23 cellular contexts compared by ENCODE assay signal in genomic region chr1:40750326-40750975, GRCh38. TPM values are rescaled to one million over a fixed set of nuclear protein-coding genes. Genes with fewer than 3 reads are reported as not detected.
A peak's percentile ranks its signal among the peaks of the same experiment; 100 is the strongest.
DNase-seq lines count a peak whose midpoint lies in the region; ATAC-seq and TF ChIP-seq lines count a peak whose summit lies in the region.
"Had no signal": no experiment of that assay in that cellular context is flagged by ENCODE, and none has a peak within 500 bp of the region (broad histone marks: within the 10 kb centered on the region; RNA-seq: fewer than 3 reads in every experiment).

No MANE protein-coding gene starts in this region.

- DNase-seq in activated naive CD4-positive, alpha-beta T cell treated with anti-CD3 and anti-CD28 coated beads, Interleukin-2, amount 10 ng/mL, durations not matched to agents 7 days and 5 days = no peak
- DNase-seq in activated naive CD4-positive, alpha-beta T cell treated with Interleukin-2 at 50 U/mL for 16 hours = no peak
- DNase-seq in epithelial cell of prostate (ENCODE audit: low read depth, low spot score) = no peak
- no peak for DNase-seq in transverse colon
- no peak for DNase-seq in NCI-H1417 (lab: John Stamatoyannopoulos, UW)
- DNase-seq: activated CD4-positive, alpha-beta T cell treated with anti-CD3 and anti-CD28 coated beads for 1 hour; activated naive CD8-positive, alpha-beta T cell treated with anti-CD3 and anti-CD28 coated beads, Interleukin-2, amount 10 ng/mL, durations not matched to agents 7 days and 5 days; DND-41; hippocampal formation; left cardiac atrium; midbrain; MV-4-11; NCI-H2029; NCI-H510A treated with DMSO at 0.1 percent for 48 hours; SHP77; stimulated activated naive CD8-positive, alpha-beta T cell treated with anti-CD3 and anti-CD28 coated beads, Interleukin-15, amount 100 ng/mL, for 72 hours; T1000 had no signal

- H3K9me3 Mint-ChIP-seq in activated naive CD4-positive, alpha-beta T cell treated with anti-CD3 and anti-CD28 coated beads, Interleukin-2, amount 10 ng/mL, durations not matched to agents 7 days and 5 days = no peaks in the 10 kb centered on the region
- H3K9me3 Mint-ChIP-seq: activated naive CD8-positive, alpha-beta T cell treated with anti-CD3 and anti-CD28 coated beads, Interleukin-2, amount 10 ng/mL, durations not matched to agents 7 days and 5 days; stimulated activated naive CD8-positive, alpha-beta T cell treated with anti-CD3 and anti-CD28 coated beads, Interleukin-15, amount 100 ng/mL, for 72 hours had no signal

- no peaks in the 10 kb centered on the region for H3K27me3 ChIP-seq in OCI-LY3 (ENCODE audit: low read depth, low read length)
- no peaks in the 10 kb centered on the region for H3K27me3 ChIP-seq in transverse colon
- H3K27me3 ChIP-seq: breast epithelium, neutrophil had no signal

- H3K27ac Mint-ChIP-seq in activated naive CD4-positive, alpha-beta T cell treated with anti-CD3 and anti-CD28 coated beads, Interleukin-2, amount 10 ng/mL, durations not matched to agents 7 days and 5 days = peak overlapping the region; percentile 37
- H3K27ac Mint-ChIP-seq: activated naive CD8-positive, alpha-beta T cell treated with anti-CD3 and anti-CD28 coated beads, Interleukin-2, amount 10 ng/mL, durations not matched to agents 7 days and 5 days had no signal

- no peak overlapping the region for H3K4me2 ChIP-seq in OCI-LY3 (ENCODE audit: low read length)

- no peaks in the 10 kb centered on the region for H4K20me1 ChIP-seq in OCI-LY3 (ENCODE audit: insufficient read depth, low read length)

- TF ChIP-seq EP300 in transverse colon (IDR thresholded peaks at IDR 0.05; ENCODE audit: low read depth) = no peak

- H3K36me3 ChIP-seq in OCI-LY3 (replicated peaks; ENCODE audit: low read depth, low read length) = peaks cover 42% of the 10 kb centered on the region
- peaks cover 0 to 63% (median 15%) of the 10 kb centered on the region in 4 donors for H3K36me3 ChIP-seq in transverse colon

- CTCF ChIA-PET in activated naive CD4-positive, alpha-beta T cell treated with anti-CD3 and anti-CD28 coated beads, Interleukin-2, amount 10 ng/mL, durations not matched to agents 7 days and 5 days (lab: Charles Lee) = interaction anchor here (0.8 kb wide), 1 partner anchor 607 kb away, joined by 3 read pairs; no protein-coding TSS in a partner anchor

- no peak overlapping the region for H3K9ac ChIP-seq in OCI-LY3 (ENCODE audit: low read length)

- TF ChIP-seq CTCF in OCI-LY3 (IDR thresholded peaks at IDR 0.05; ENCODE audit: low read depth, low read length) (no peak), transverse colon (IDR thresholded peaks at IDR 0.05) (no peak)

- peaks cover 11% of the 10 kb centered on the region for H3K79me2 ChIP-seq in OCI-LY3 (ENCODE audit: low read length)

- intact Hi-C loops in transverse colon (cut with DNase I; ENCODE audit: low total_unique reads) = no loop called here

- H2AFZ ChIP-seq in OCI-LY3 (ENCODE audit: low read depth, low read length) = no peak overlapping the region

- H3K27me3 Mint-ChIP-seq in activated naive CD4-positive, alpha-beta T cell treated with anti-CD3 and anti-CD28 coated beads, Interleukin-2, amount 10 ng/mL, durations not matched to agents 7 days and 5 days = no peaks in the 10 kb centered on the region
- H3K27me3 Mint-ChIP-seq: activated naive CD8-positive, alpha-beta T cell treated with anti-CD3 and anti-CD28 coated beads, Interleukin-2, amount 10 ng/mL, durations not matched to agents 7 days and 5 days; stimulated activated naive CD8-positive, alpha-beta T cell treated with anti-CD3 and anti-CD28 coated beads, Interleukin-15, amount 100 ng/mL, for 72 hours had no signal

- H3K4me3 Mint-ChIP-seq in activated naive CD4-positive, alpha-beta T cell treated with anti-CD3 and anti-CD28 coated beads, Interleukin-2, amount 10 ng/mL, durations not matched to agents 7 days and 5 days = no peak overlapping the region
- H3K4me3 Mint-ChIP-seq: activated naive CD8-positive, alpha-beta T cell treated with anti-CD3 and anti-CD28 coated beads, Interleukin-2, amount 10 ng/mL, durations not matched to agents 7 days and 5 days; stimulated activated naive CD8-positive, alpha-beta T cell treated with anti-CD3 and anti-CD28 coated beads, Interleukin-15, amount 100 ng/mL, for 72 hours had no signal

- H3K27ac ChIP-seq in OCI-LY3 (ENCODE audit: low read length) = peak overlapping the region; percentile 99
- peak overlapping the region; percentile 7 for H3K27ac ChIP-seq in epithelial cell of prostate
- peak overlapping the region in 1 of 4 donors; percentile 14 for H3K27ac ChIP-seq in transverse colon
- H3K27ac ChIP-seq: breast epithelium, neutrophil had no signal

- peaks cover 17% of the 10 kb centered on the region for H3K4me1 Mint-ChIP-seq in activated naive CD4-positive, alpha-beta T cell treated with anti-CD3 and anti-CD28 coated beads, Interleukin-2, amount 10 ng/mL, durations not matched to agents 7 days and 5 days

- WGBS in transverse colon (ENCODE audit: low coverage in 1 of 2), 2 donors = 72 to 91% methylated on average over 3 of the region's 3 CpGs

- no peak for ATAC-seq in GM18907 (IDR thresholded peaks at IDR 0.05; ENCODE audit: unreplicated experiment)
- ATAC-seq in HG02870 (IDR thresholded peaks at IDR 0.05; ENCODE audit: unreplicated experiment) = no peak
- ATAC-seq: stimulated activated naive CD8-positive, alpha-beta T cell treated with anti-CD3 and anti-CD28 coated beads, Interleukin-15, amount 100 ng/mL, for 72 hours had no signal

- H3K36me3 Mint-ChIP-seq in activated naive CD4-positive, alpha-beta T cell treated with anti-CD3 and anti-CD28 coated beads, Interleukin-2, amount 10 ng/mL, durations not matched to agents 7 days and 5 days = peaks cover 68% of the 10 kb centered on the region

- in situ Hi-C loops in transverse colon (cut with MboI; ENCODE audit: low pct_ligation_motif_present in 1 of 4, low pct_unique_long_range_greater_than_20kb in 1 of 4, low sequenced_read_pairs in 3 of 4) = no loop called here

- H3K4me1 ChIP-seq in OCI-LY3 (ENCODE audit: low read length) (peaks cover 50% of the 10 kb centered on the region), transverse colon (peaks cover 0 to 35% (median 12%) of the 10 kb centered on the region in 4 donors)
- H3K4me1 ChIP-seq: breast epithelium had no signal

- TF ChIP-seq POLR2A in transverse colon (IDR thresholded peaks at IDR 0.05) = no peak

- H3K9me3 ChIP-seq in OCI-LY3 (ENCODE audit: insufficient read depth, low read length) = no peaks in the 10 kb centered on the region
- no peaks in the 10 kb centered on the region for H3K9me3 ChIP-seq in transverse colon
- H3K9me3 ChIP-seq: breast epithelium, neutrophil had no signal

- H3K4me3 ChIP-seq in OCI-LY3 (ENCODE audit: low read length) (no peak overlapping the region), transverse colon (no peak overlapping the region)
- H3K4me3 ChIP-seq: breast epithelium had no signal

RNA-seq across cellular contexts. Expression of gene KCNQ4, which starts 33.1 kb away (rescaled TPM):
- total RNA-seq in transverse colon = 10 to 100 TPM in 1 of 4 donors, 1 to 10 TPM in 3; 3.1 to 33.7 (median 3.6) TPM
- total RNA-seq: dermis microvascular lymphatic vessel endothelial cell had no signal

RNA-seq across cellular contexts. Expression of gene NFYC, which starts 58.9 kb away (rescaled TPM):
- 100 to 1,000 TPM in 1 of 4 donors, 10 to 100 TPM in 3; 34.4 to 101 (median 76.4) TPM for total RNA-seq in transverse colon
